Comparison of ENCODE assay signal across 20 cellular contexts in the genomic region with DNA sequence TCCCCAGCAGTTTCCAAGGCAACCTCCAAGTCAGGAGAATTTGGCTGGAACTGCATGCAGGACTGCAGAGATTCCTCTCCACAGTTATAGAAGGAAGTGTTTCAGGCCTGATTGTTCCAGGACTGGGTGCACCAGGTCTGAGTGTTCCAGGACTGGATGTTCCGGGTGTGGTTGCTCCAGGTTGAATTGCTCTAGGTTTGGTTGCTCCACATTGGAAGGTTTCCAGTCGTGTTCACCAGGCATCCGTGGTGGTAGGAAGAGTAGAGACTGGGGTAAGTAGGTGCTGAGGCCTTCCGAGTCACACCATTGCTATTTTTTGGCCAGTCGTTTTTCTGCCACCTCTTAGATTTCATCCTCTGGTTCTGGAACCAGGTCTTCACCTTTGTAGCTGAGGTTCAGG.
"Had no signal": no experiment of that assay in that cellular context is flagged by ENCODE, and none has a peak within 500 bp of the region (broad histone marks: within the 10 kb centered on the region; RNA-seq: fewer than 3 reads in every experiment).

No MANE protein-coding gene starts in this region.

- H3K4me3 ChIP-seq: gastrocnemius medialis, psoas muscle, right lobe of liver, spleen, thoracic aorta, uterus had no signal

- ATAC-seq: gastrocnemius medialis; left cardiac atrium; naive thymus-derived CD8-positive, alpha-beta T cell; psoas muscle; right lobe of liver; stimulated activated naive B cell treated with anti-CD40 and anti-IgM and Interleukin-4, amounts not matched to agents 10 μg/mL and 1 μg/mL and 100 μg/mL, for 72 hours; stimulated activated naive CD8-positive, alpha-beta T cell treated with anti-CD3 and anti-CD28 coated beads, Interleukin-15, amount 100 ng/mL, for 72 hours had no signal

- H3K4me1 ChIP-seq: gastrocnemius medialis, psoas muscle, right lobe of liver, uterus had no signal

- H3K27ac Mint-ChIP-seq: dendritic cell treated with granulocyte-macrophage colony-stimulating factor and Interleukin-4, amounts not matched to agents 40 ng/mL and 50 ng/mL, for 4 days; immature natural killer cell; stimulated activated naive B cell treated with anti-CD40 and anti-IgM and Interleukin-4, amounts not matched to agents 10 μg/mL and 1 μg/mL and 100 μg/mL, for 72 hours; stimulated activated naive CD8-positive, alpha-beta T cell treated with anti-CD3 and anti-CD28 coated beads, Interleukin-15, amount 100 ng/mL, for 72 hours had no signal

- H3K36me3 ChIP-seq: gastrocnemius medialis, neutrophil, right lobe of liver, spleen, thoracic aorta, uterus had no signal

- H3K27me3 ChIP-seq: gastrocnemius medialis, neutrophil, right lobe of liver, spleen, uterus had no signal

- H3K27ac ChIP-seq: gastrocnemius medialis, neutrophil, psoas muscle, right lobe of liver, spleen, thoracic aorta, uterus had no signal

- H3K4me3 Mint-ChIP-seq: dendritic cell treated with granulocyte-macrophage colony-stimulating factor and Interleukin-4, amounts not matched to agents 40 ng/mL and 50 ng/mL, for 4 days; immature natural killer cell; naive thymus-derived CD8-positive, alpha-beta T cell; stimulated activated naive B cell treated with anti-CD40 and anti-IgM and Interleukin-4, amounts not matched to agents 10 μg/mL and 1 μg/mL and 100 μg/mL, for 72 hours; stimulated activated naive CD8-positive, alpha-beta T cell treated with anti-CD3 and anti-CD28 coated beads, Interleukin-15, amount 100 ng/mL, for 72 hours had no signal

- H3K4me1 Mint-ChIP-seq: immature natural killer cell had no signal

- DNase-seq: cerebellar nuclear complex; gastrocnemius medialis; immature natural killer cell; kidney; left cardiac atrium; naive thymus-derived CD8-positive, alpha-beta T cell; psoas muscle; retina; spleen; stimulated activated CD4-positive, alpha-beta T cell treated with anti-CD3 and anti-CD28 coated beads, Interleukin-15, amount 100 ng/mL, for 24 hours; stimulated activated CD4-positive, alpha-beta T cell treated with anti-CD3 and anti-CD28 coated beads, Interleukin-1b, Interleukin-23, amount 100 ng/mL, for 48 hours; stimulated activated CD4-positive, alpha-beta T cell treated with anti-CD3 and anti-CD28 coated beads, Interleukin-4, amount 100 ng/mL, for 24 hours; stimulated activated naive B cell treated with anti-CD40 and anti-IgM and Interleukin-4, amounts not matched to agents 10 μg/mL and 1 μg/mL and 100 μg/mL, for 72 hours; stimulated activated naive CD8-positive, alpha-beta T cell treated with anti-CD3 and anti-CD28 coated beads, Interleukin-15, amount 100 ng/mL, for 72 hours; trophoblast cell; uterus had no signal

- H3K36me3 Mint-ChIP-seq: stimulated activated naive B cell treated with anti-CD40 and anti-IgM and Interleukin-4, amounts not matched to agents 10 μg/mL and 1 μg/mL and 100 μg/mL, for 72 hours had no signal

- H3K9me3 ChIP-seq: gastrocnemius medialis, neutrophil, psoas muscle, right lobe of liver, spleen, thoracic aorta, uterus had no signal

- H3K9me3 Mint-ChIP-seq: dendritic cell treated with granulocyte-macrophage colony-stimulating factor and Interleukin-4, amounts not matched to agents 40 ng/mL and 50 ng/mL, for 4 days; immature natural killer cell; naive thymus-derived CD8-positive, alpha-beta T cell; stimulated activated naive B cell treated with anti-CD40 and anti-IgM and Interleukin-4, amounts not matched to agents 10 μg/mL and 1 μg/mL and 100 μg/mL, for 72 hours; stimulated activated naive CD8-positive, alpha-beta T cell treated with anti-CD3 and anti-CD28 coated beads, Interleukin-15, amount 100 ng/mL, for 72 hours had no signal
